Comparison of ENCODE assay signal across 19 cellular contexts in genomic region chr6:75940558-75940957, GRCh38.
DNase-seq lines count a peak whose midpoint lies in the region; ATAC-seq, FAIRE-seq and TF ChIP-seq lines count a peak whose summit lies in the region.
"Had no signal": no experiment of that assay in that cellular context is flagged by ENCODE, and none has a peak within 500 bp of the region (broad histone marks: within the 10 kb centered on the region; RNA-seq: fewer than 3 reads in every experiment).

No MANE protein-coding gene starts in this region.

- H3K9ac ChIP-seq in smooth muscle cell (ENCODE audit: low read depth) (no peak overlapping the region), HepG2 (ENCODE audit: insufficient read depth, low read depth, low read length) (no peak overlapping the region)
- H3K9ac ChIP-seq: BLaER1 had no signal

- TF ChIP-seq POLR2A in HepG2 (IDR thresholded peaks at IDR 0.05; ENCODE audit: insufficient read depth in 1 of 2, low read depth in 2 of 2, low read length in 2 of 2) (no peak), testis (IDR thresholded peaks at IDR 0.05) (no peak)

- ATAC-seq in Right ventricle myocardium superior (ENCODE audit: poor library complexity) (peak; percentile 91), heart right ventricle (peak; percentile 58 to 92 (median 82)), HepG2 (no peak)
- ATAC-seq: GM12878, HCT116 had no signal

- no peak for FAIRE-seq in HepG2 (lab: Jason Lieb, UNC)
- FAIRE-seq: GM12878 had no signal

- in situ Hi-C loops in HepG2 (cut with HindIII; ENCODE audit: extremely low pct_ligation_motif_present, low pct_unique_long_range_greater_than_20kb) = loop anchor here (25.0 kb wide), 1 partner anchor 922 kb away; no protein-coding TSS in a partner anchor

- H3K36me3 ChIP-seq in heart right ventricle (no peaks in the 10 kb centered on the region), hepatocyte (replicated peaks; ENCODE audit: insufficient read depth, low read depth) (no peaks in the 10 kb centered on the region), smooth muscle cell (ENCODE audit: low read depth) (no peaks in the 10 kb centered on the region), HepG2 (replicated peaks in 1 of 2; ENCODE audit: control insufficient read depth in 1 of 2, insufficient read depth in 2 of 2, low read length in 2 of 2) (no peaks in the 10 kb centered on the region), testis (ENCODE audit: low read depth, missing control alignments) (no peaks in the 10 kb centered on the region)
- H3K36me3 ChIP-seq: BLaER1 had no signal

- no peaks in the 10 kb centered on the region for H3K79me2 ChIP-seq in hepatocyte
- H3K79me2 ChIP-seq in smooth muscle cell (ENCODE audit: low read depth) = no peaks in the 10 kb centered on the region
- no peaks in the 10 kb centered on the region for H3K79me2 ChIP-seq in HepG2 (ENCODE audit: insufficient read depth, low read length)

- H3K27me3 ChIP-seq in heart right ventricle = peaks cover 0 to 5% (median 0%) of the 10 kb centered on the region in 7 donors
- H3K27me3 ChIP-seq in hepatocyte = no peaks in the 10 kb centered on the region
- H3K27me3 ChIP-seq in smooth muscle cell (ENCODE audit: low read depth) = no peaks in the 10 kb centered on the region
- 0 out of 5 replicates have a peak, but pooled peaks cover 0 to 3% of the 10 kb centered on the region in 2 experiments for H3K27me3 ChIP-seq in HepG2 (ENCODE audit: control insufficient read depth in 1 of 2, insufficient read depth in 2 of 2, low read length in 2 of 2)
- no peaks in the 10 kb centered on the region for H3K27me3 ChIP-seq in testis
- H3K27me3 ChIP-seq: BLaER1 had no signal

- H2AFZ ChIP-seq in hepatocyte (no peak overlapping the region), smooth muscle cell (ENCODE audit: low read depth) (peak overlapping the region; percentile 63), HepG2 (ENCODE audit: low read length) (no peak overlapping the region)

- intact Hi-C loops in Right ventricle myocardium superior (cut with DNase I) = no loop called here
- intact Hi-C loops in cardiac septum (cut with DNase I) = no loop called here
- intact Hi-C loops in heart right ventricle (cut with DNase I) = no loop called here
- intact Hi-C loops in HepG2 (cut with micrococcal nuclease; ENCODE audit: unreplicated experiment) = no loop called here
- intact Hi-C loops in testis (cut with DNase I; ENCODE audit: low total_unique reads) = no loop called here

- POLR2A ChIA-PET in HepG2 (lab: Yijun Ruan, JAX) = no interaction called here

- 25 to 29% methylated on average over 4 of the region's 4 CpGs for WGBS in heart right ventricle, 2 donors
- WGBS in hepatocyte (ENCODE audit: low lambda C conversion rate, missing lambda C conversion rate) = 25% methylated on average over 4 of the region's 4 CpGs
- 27% methylated on average over 4 of the region's 4 CpGs for WGBS in smooth muscle cell (ENCODE audit: low lambda C conversion rate)
- WGBS in HepG2 (ENCODE audit: low lambda C conversion rate) = 24% methylated on average over 4 of the region's 4 CpGs
- 67 to 77% methylated on average over 4 of the region's 4 CpGs for WGBS in testis, 2 donors

- H3K9me2 ChIP-seq in hepatocyte (replicated peaks; ENCODE audit: insufficient read depth) = no peaks in the 10 kb centered on the region

- H3K4me2 ChIP-seq in hepatocyte (peak overlapping the region; percentile 9), smooth muscle cell (no peak overlapping the region), HepG2 (ENCODE audit: low read depth, low read length) (no peak overlapping the region)
- H3K4me2 ChIP-seq: BLaER1 had no signal

- TF ChIP-seq CTCF in heart right ventricle (IDR thresholded peaks at IDR 0.05) = no peak
- TF ChIP-seq CTCF in hepatocyte (IDR thresholded peaks at IDR 0.05; ENCODE audit: poor library complexity) = no peak
- TF ChIP-seq CTCF in smooth muscle cell (IDR thresholded peaks at IDR 0.05; ENCODE audit: borderline replicate concordance, insufficient read depth, poor library complexity, severe bottlenecking) = no peak
- TF ChIP-seq CTCF in HepG2 (CRISPR knock-in tag; IDR thresholded peaks at IDR 0.05) = no peak
- no peak for TF ChIP-seq CTCF in testis (IDR thresholded peaks at IDR 0.05)

- DNase-seq in Right ventricle myocardium superior (no peak), cardiac septum (ENCODE audit: low spot score) (no peak), heart right ventricle (no peak), hepatocyte (ENCODE audit: low spot score) (peak; percentile 34), smooth muscle cell (lab: John Stamatoyannopoulos, UW; ENCODE audit: unreplicated experiment) (no peak), HepG2 (ENCODE audit: low spot score) (no peak), testis (no peak), substantia nigra (lab: John Stamatoyannopoulos, UW) (no peak)
- DNase-seq: 8988T; Calu3; CD4-positive, alpha-beta memory T cell; DMS79 treated with DMSO at 0.1 percent for 48 hours; GF-D8; GOT3; H7; HFFc6 had no signal

- no TSS peak for BruUV-seq in HepG2 (replicated peaks; lab: Mats Ljungman, UMichigan)

- no peaks in the 10 kb centered on the region for H4K20me1 ChIP-seq in hepatocyte (ENCODE audit: insufficient read depth, poor library complexity, severe bottlenecking)
- no peaks in the 10 kb centered on the region for H4K20me1 ChIP-seq in smooth muscle cell (ENCODE audit: low read depth)
- no peaks in the 10 kb centered on the region for H4K20me1 ChIP-seq in HepG2 (ENCODE audit: insufficient read depth, low read length)
- H4K20me1 ChIP-seq: BLaER1 had no signal

- H3F3A ChIP-seq in smooth muscle cell (ENCODE audit: low read depth) = peaks cover 3% of the 10 kb centered on the region

- TF ChIP-seq EP300 in HepG2 (IDR thresholded peaks at IDR 0.05; ENCODE audit: low read depth in 2 of 2, low read length in 2 of 2) (no peak), HepG2 (CRISPR knock-in tag; IDR thresholded peaks at IDR 0.05; ENCODE audit: borderline replicate concordance) (no peak)

- CTCF ChIA-PET in HepG2 (lab: Yijun Ruan, JAX; ENCODE audit: low intra/inter-chr PET ratio, low total read pairs) = no interaction called here

- no peak for TF ChIP-seq RAD21 in HepG2 (CRISPR knock-in tag; IDR thresholded peaks at IDR 0.05)

- H3K4me1 ChIP-seq in heart right ventricle (peaks cover 0 to 8% (median 0%) of the 10 kb centered on the region in 9 donors), hepatocyte (ENCODE audit: insufficient read depth) (peaks cover under 1% of the 10 kb centered on the region), smooth muscle cell (ENCODE audit: low read depth) (peaks cover 8% of the 10 kb centered on the region), HepG2 (ENCODE audit: insufficient read depth, low read length) (0 out of 2 replicates have a peak, but pooled peaks cover 1% of the 10 kb centered on the region), testis (no peaks in the 10 kb centered on the region)

- H3K9me3 ChIP-seq in heart right ventricle = no peaks in the 10 kb centered on the region
- no peaks in the 10 kb centered on the region for H3K9me3 ChIP-seq in hepatocyte (ENCODE audit: low read depth)
- H3K9me3 ChIP-seq in smooth muscle cell (replicated peaks; ENCODE audit: low read depth) = no peaks in the 10 kb centered on the region
- H3K9me3 ChIP-seq in HepG2 (ENCODE audit: low read length) = no peaks in the 10 kb centered on the region
- no peaks in the 10 kb centered on the region for H3K9me3 ChIP-seq in testis
- H3K9me3 ChIP-seq: BLaER1 had no signal

- no peak overlapping the region for H3K27ac ChIP-seq in heart right ventricle
- peak overlapping the region; percentile 20 for H3K27ac ChIP-seq in hepatocyte
- no peak overlapping the region for H3K27ac ChIP-seq in smooth muscle cell (ENCODE audit: low read depth)
- H3K27ac ChIP-seq in HepG2 (ENCODE audit: extremely low read length, insufficient read depth, low read length) = no peak overlapping the region
- H3K27ac ChIP-seq in testis = no peak overlapping the region
- no peak overlapping the region for H3K27ac ChIP-seq in substantia nigra (ENCODE audit: low read depth, low read length, poor library complexity, severe bottlenecking)
- H3K27ac ChIP-seq: BLaER1 had no signal

- H3K4me3 ChIP-seq in heart right ventricle = no peak overlapping the region
- H3K4me3 ChIP-seq in hepatocyte = no peak overlapping the region
- H3K4me3 ChIP-seq in smooth muscle cell = no peak overlapping the region
- H3K4me3 ChIP-seq in HepG2 (replicated peaks in 1 of 3; ENCODE audit: insufficient read depth in 1 of 3, low read depth in 2 of 3, low read length in 3 of 3) = no peak overlapping the region
- H3K4me3 ChIP-seq in testis = no peak overlapping the region
- H3K4me3 ChIP-seq: BLaER1, GM12878 had no signal

TF ChIP-seq in HepG2, 621 proteins besides CTCF, POLR2A, EP300 and RAD21:
- TF ChIP-seq KDM6A (CRISPR knock-in tag; IDR thresholded peaks at IDR 0.05; ENCODE audit: low read depth) (no peak), ZNF274 (CRISPR knock-in tag; IDR thresholded peaks at IDR 0.05) (no peak), ZNF607 (CRISPR knock-in tag; IDR thresholded peaks at IDR 0.05; ENCODE audit: borderline replicate concordance) (no peak), BRCA1 (CRISPR knock-in tag; IDR thresholded peaks at IDR 0.05) (no peak), ATF2 (CRISPR knock-in tag; IDR thresholded peaks at IDR 0.05) (no peak), ZSCAN31 (CRISPR knock-in tag; IDR thresholded peaks at IDR 0.05; ENCODE audit: low read depth) (no peak), ATF1 (CRISPR knock-in tag; IDR thresholded peaks at IDR 0.05) (no peak), RBFOX2 (IDR thresholded peaks at IDR 0.05; ENCODE audit: low read depth, low read length) (no peak), IRX3 (CRISPR knock-in tag; IDR thresholded peaks at IDR 0.05; ENCODE audit: borderline replicate concordance, low read depth) (no peak), TSC22D2 (CRISPR knock-in tag; IDR thresholded peaks at IDR 0.05; ENCODE audit: borderline replicate concordance) (no peak)
